In the genomic region with DNA sequence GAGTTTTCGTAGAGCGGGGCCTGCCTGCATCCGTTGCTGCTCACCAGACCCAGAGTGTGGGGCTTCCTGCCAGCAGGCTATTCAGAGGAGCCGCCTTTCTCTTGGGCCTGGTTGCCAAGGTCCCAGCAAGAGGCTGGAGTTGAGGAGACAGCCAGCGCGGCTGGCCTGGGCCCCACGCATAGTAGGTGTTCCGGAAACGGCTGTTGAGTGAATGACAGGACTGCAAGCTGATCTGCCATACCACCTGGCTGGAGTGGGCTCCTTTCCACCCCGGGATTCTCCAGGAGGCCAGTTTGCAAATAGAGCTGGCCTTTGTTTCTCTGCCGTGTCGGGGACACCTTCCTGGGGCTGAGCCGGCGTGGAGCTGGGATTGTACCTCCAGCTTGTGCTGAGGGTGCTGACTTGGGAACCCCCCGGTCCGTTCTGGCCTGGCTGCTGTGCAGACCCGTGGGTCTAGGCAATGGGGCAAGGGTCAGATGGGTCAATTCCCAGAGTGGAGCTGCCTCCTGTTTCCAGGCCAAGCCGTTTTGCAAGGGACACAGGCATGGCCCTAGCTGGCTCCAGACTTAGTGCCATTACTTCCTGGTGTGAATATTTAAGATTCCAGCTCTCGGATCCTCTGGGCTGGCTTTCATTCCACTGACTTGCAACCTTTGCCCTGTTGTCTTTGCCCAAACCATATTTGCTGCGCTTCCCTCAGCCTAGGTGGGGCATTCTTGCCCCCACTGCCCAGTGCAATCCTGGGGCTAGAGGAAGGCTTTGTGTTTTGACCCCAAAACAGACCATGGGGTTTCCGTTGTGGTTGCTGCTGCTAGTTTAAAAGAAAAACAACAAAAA, we compare ENCODE assay signal across 8 cellular contexts.
DNase-seq lines count a peak whose midpoint lies in the region; ATAC-seq and TF ChIP-seq lines count a peak whose summit lies in the region.

No MANE protein-coding gene starts in this region.

- TF ChIP-seq CTCF in esophagus squamous epithelium (IDR thresholded peaks at IDR 0.05) (no peak), ovary (IDR thresholded peaks at IDR 0.05) (no peak), WERI-Rb-1 (IDR thresholded peaks at IDR 0.05; ENCODE audit: low read depth, low read length) (no peak)

- no peaks in the 10 kb centered on the region for H3K27me3 ChIP-seq in esophagus squamous epithelium
- H3K27me3 ChIP-seq in ovary = no peaks in the 10 kb centered on the region
- no peaks in the 10 kb centered on the region for H3K27me3 ChIP-seq in SJCRH30
- no peaks in the 10 kb centered on the region for H3K27me3 ChIP-seq in WERI-Rb-1 (ENCODE audit: insufficient read depth, low read depth, severe bottlenecking)

- TF ChIP-seq EP300 in ovary (IDR thresholded peaks at IDR 0.05) = no peak

- H3K4me1 ChIP-seq in esophagus squamous epithelium (peaks cover 25 to 53% (median 39%) of the 10 kb centered on the region in 3 donors), ovary (ENCODE audit: insufficient read depth) (peaks cover 15% of the 10 kb centered on the region), SJCRH30 (no peaks in the 10 kb centered on the region)

- no peaks in the 10 kb centered on the region for H3K9me3 ChIP-seq in esophagus squamous epithelium
- H3K9me3 ChIP-seq in ovary = no peaks in the 10 kb centered on the region
- no peaks in the 10 kb centered on the region for H3K9me3 ChIP-seq in SJCRH30 (replicated peaks)
- no peaks in the 10 kb centered on the region for H3K9me3 ChIP-seq in WERI-Rb-1 (ENCODE audit: severe bottlenecking)

- ATAC-seq in GM18867 (IDR thresholded peaks at IDR 0.05; ENCODE audit: unreplicated experiment) (peak; percentile 31), HG03442 (IDR thresholded peaks at IDR 0.05; ENCODE audit: unreplicated experiment) (peak; percentile 28), HG02938 (IDR thresholded peaks at IDR 0.05; ENCODE audit: unreplicated experiment) (no peak)

- H3K27ac ChIP-seq in esophagus squamous epithelium = peak overlapping the region; percentile 9 to 77 (median 65)
- no peak overlapping the region for H3K27ac ChIP-seq in ovary
- no peak overlapping the region for H3K27ac ChIP-seq in SJCRH30
- H3K27ac ChIP-seq in WERI-Rb-1 = no peak overlapping the region

- 49 to 53% methylated on average over 6 to 12 of the region's 21 CpGs for WGBS in esophagus squamous epithelium, 2 donors
- WGBS in ovary, 3 donors = 36 to 56% (median 48%) methylated on average over 18 to 21 of the region's 21 CpGs

- H3K4me3 ChIP-seq in esophagus squamous epithelium (no peak overlapping the region), ovary (no peak overlapping the region), SJCRH30 (no peak overlapping the region), WERI-Rb-1 (ENCODE audit: low read depth, low read length) (no peak overlapping the region)

- DNase-seq in esophagus squamous epithelium (lab: John Stamatoyannopoulos, UW) (no peak), ovary (peak; percentile 60 to 75 (median 69)), SJCRH30 (no peak), WERI-Rb-1 (no peak), NAMALWA (ENCODE audit: low spot score) (no peak)

- H3K36me3 ChIP-seq in esophagus squamous epithelium (peaks cover 0 to 26% (median 0%) of the 10 kb centered on the region in 3 donors), ovary (no peaks in the 10 kb centered on the region), SJCRH30 (no peaks in the 10 kb centered on the region), WERI-Rb-1 (no peaks in the 10 kb centered on the region)

- TF ChIP-seq POLR2A in esophagus squamous epithelium (IDR thresholded peaks at IDR 0.05) = no peak
- no peak for TF ChIP-seq POLR2A in ovary (IDR thresholded peaks at IDR 0.05)

- intact Hi-C loops in esophagus squamous epithelium (cut with DNase I) = no loop called here
- intact Hi-C loops in ovary (cut with DNase I) = no loop called here

Comparison
In these comparisons a context has a peak if more than half of its experiments do, and no peak if none do; other contexts are left out.
1. DNase-seq: peak in ovary (5 of 5); none in esophagus squamous epithelium (single experiment), SJCRH30 (0 of 2), WERI-Rb-1 (single experiment) and NAMALWA (single experiment).
2. H3K27ac ChIP-seq: peak in esophagus squamous epithelium (4 of 4); none in ovary (0 of 2), SJCRH30 (single experiment) and WERI-Rb-1 (single experiment).